In genomic region chr11:83195176-83195531, GRCh38 we compare ENCODE assay signal across 8 cellular contexts. TPM values are rescaled to one million over a fixed set of nuclear protein-coding genes. Genes with fewer than 3 reads are reported as not detected.
DNase-seq lines count a peak whose midpoint lies in the region; ATAC-seq, FAIRE-seq and TF ChIP-seq lines count a peak whose summit lies in the region.

No MANE protein-coding gene starts in this region.

- peaks cover 10% of the 10 kb centered on the region for H3K36me3 Mint-ChIP-seq in activated naive CD4-positive, alpha-beta T cell treated with anti-CD3 and anti-CD28 coated beads, Interleukin-2, amount 10 ng/mL, durations not matched to agents 7 days and 5 days
- H3K36me3 Mint-ChIP-seq in activated T-helper 2 cell treated with anti-CD3 and anti-CD28 coated beads, Interferon-gamma antibody, Interleukin-2, Interleukin-4, amounts not matched to agents 10 μg/mL and 5 μg/mL and 100 μg/mL, durations not matched to agents 14 hours and 24 hours and 36 hours (ENCODE audit: low read depth) = peaks cover 20% of the 10 kb centered on the region

- H3K27ac ChIP-seq in kidney (ENCODE audit: low read depth in 2 of 2, low read length in 2 of 2) (peak overlapping the region; percentile 91 to 98), upper lobe of left lung (peak overlapping the region; percentile 87 to 94 (median 92))

- TF ChIP-seq EP300 in upper lobe of left lung (IDR thresholded peaks at IDR 0.05) = no peak

- H3K4me3 Mint-ChIP-seq in activated naive CD4-positive, alpha-beta T cell treated with anti-CD3 and anti-CD28 coated beads, Interleukin-2, amount 10 ng/mL, durations not matched to agents 7 days and 5 days = peak overlapping the region; percentile 89
- H3K4me3 Mint-ChIP-seq in activated T-helper 2 cell treated with anti-CD3 and anti-CD28 coated beads, Interferon-gamma antibody, Interleukin-2, Interleukin-4, amounts not matched to agents 10 μg/mL and 5 μg/mL and 100 μg/mL, durations not matched to agents 14 hours and 24 hours and 36 hours (ENCODE audit: low read depth) = peak overlapping the region; percentile 99

- no peak for ATAC-seq in upper lobe of left lung (ENCODE audit: low FRiP score in 2 of 2)

- FAIRE-seq in kidney (lab: Jason Lieb, UNC) = no peak

- peak overlapping the region; percentile 92 for H3K27ac Mint-ChIP-seq in activated naive CD4-positive, alpha-beta T cell treated with anti-CD3 and anti-CD28 coated beads, Interleukin-2, amount 10 ng/mL, durations not matched to agents 7 days and 5 days
- peak overlapping the region; percentile 92 for H3K27ac Mint-ChIP-seq in activated T-helper 2 cell treated with anti-CD3 and anti-CD28 coated beads, Interferon-gamma antibody, Interleukin-2, Interleukin-4, amounts not matched to agents 10 μg/mL and 5 μg/mL and 100 μg/mL, durations not matched to agents 14 hours and 24 hours and 36 hours

- no peaks in the 10 kb centered on the region for H3K9me3 Mint-ChIP-seq in activated naive CD4-positive, alpha-beta T cell treated with anti-CD3 and anti-CD28 coated beads, Interleukin-2, amount 10 ng/mL, durations not matched to agents 7 days and 5 days
- H3K9me3 Mint-ChIP-seq in activated T-helper 2 cell treated with anti-CD3 and anti-CD28 coated beads, Interferon-gamma antibody, Interleukin-2, Interleukin-4, amounts not matched to agents 10 μg/mL and 5 μg/mL and 100 μg/mL, durations not matched to agents 14 hours and 24 hours and 36 hours = no peaks in the 10 kb centered on the region

- no peak for DNase-seq in activated naive CD4-positive, alpha-beta T cell treated with anti-CD3 and anti-CD28 coated beads, Interleukin-2, amount 10 ng/mL, durations not matched to agents 7 days and 5 days
- no peak for DNase-seq in activated naive CD4-positive, alpha-beta T cell treated with anti-CD3 and anti-CD28 coated beads, Interleukin-2, amount 50 U/mL, for 16 hours
- no peak for DNase-seq in activated T-helper 2 cell treated with anti-CD3 and anti-CD28 coated beads, Interferon-gamma antibody, Interleukin-2, Interleukin-4, amounts not matched to agents 10 μg/mL and 5 μg/mL and 100 μg/mL, durations not matched to agents 14 hours and 24 hours and 36 hours (ENCODE audit: low spot score)
- DNase-seq in kidney = no peak
- DNase-seq in upper lobe of left lung = no peak
- no peak for DNase-seq in HCEC 1CT
- no peak for DNase-seq in NCI-H1048 (lab: John Stamatoyannopoulos, UW)
- DNase-seq in superior temporal gyrus (ENCODE audit: extremely low spot score) = no peak

- H3K4me1 ChIP-seq in kidney (ENCODE audit: control insufficient read depth in 1 of 2, insufficient read depth in 1 of 2, low read depth in 1 of 2, low read length in 2 of 2) (peaks cover 7 to 14% of the 10 kb centered on the region in 2 donors), upper lobe of left lung (peaks cover 22 to 44% (median 31%) of the 10 kb centered on the region in 4 donors)

- CTCF ChIA-PET in activated naive CD4-positive, alpha-beta T cell treated with anti-CD3 and anti-CD28 coated beads, Interleukin-2, amount 10 ng/mL, durations not matched to agents 7 days and 5 days (lab: Charles Lee) = interaction anchor here (1.0 to 1.7 kb wide), 2 partner anchors 51 to 54 kb away, joined by 4 to 5 read pairs; no protein-coding TSS in a partner anchor

- H3K9me3 ChIP-seq in kidney (ENCODE audit: control insufficient read depth in 1 of 2, low read length in 2 of 2) (no peaks in the 10 kb centered on the region), upper lobe of left lung (no peaks in the 10 kb centered on the region)

- peaks cover 2 to 16% of the 10 kb centered on the region in 2 donors for H3K36me3 ChIP-seq in kidney (ENCODE audit: control insufficient read depth in 1 of 2, insufficient read depth in 2 of 2, low read length in 2 of 2)
- H3K36me3 ChIP-seq in upper lobe of left lung = peaks cover 0 to 28% (median 17%) of the 10 kb centered on the region in 4 donors

- peak overlapping the region; percentile 35 to 100 for H3K9ac ChIP-seq in kidney (ENCODE audit: low read length in 2 of 2)

- no peaks in the 10 kb centered on the region for H3K27me3 ChIP-seq in upper lobe of left lung

- H3K4me3 ChIP-seq in kidney (ENCODE audit: low read length in 2 of 2) (peak overlapping the region; percentile 93 to 99), upper lobe of left lung (peak overlapping the region in 3 of 4 donors; percentile 73 to 80 (median 77))

- intact Hi-C loops in activated T-helper 2 cell treated with anti-CD3 and anti-CD28 coated beads, Interferon-gamma antibody, Interleukin-2, Interleukin-4, amounts not matched to agents 10 μg/mL and 5 μg/mL and 100 μg/mL, durations not matched to agents 14 hours and 24 hours and 36 hours (cut with micrococcal nuclease) = loop anchor here (2.0 kb wide), 1 partner anchor 56 kb away; no protein-coding TSS in a partner anchor
- intact Hi-C loops in kidney (cut with DNase I) = no loop called here

- peaks cover 42% of the 10 kb centered on the region for H3K4me1 Mint-ChIP-seq in activated naive CD4-positive, alpha-beta T cell treated with anti-CD3 and anti-CD28 coated beads, Interleukin-2, amount 10 ng/mL, durations not matched to agents 7 days and 5 days
- H3K4me1 Mint-ChIP-seq in activated T-helper 2 cell treated with anti-CD3 and anti-CD28 coated beads, Interferon-gamma antibody, Interleukin-2, Interleukin-4, amounts not matched to agents 10 μg/mL and 5 μg/mL and 100 μg/mL, durations not matched to agents 14 hours and 24 hours and 36 hours (ENCODE audit: low read depth) = peaks cover 21% of the 10 kb centered on the region

- no peak for TF ChIP-seq CTCF in kidney (IDR thresholded peaks at IDR 0.05; ENCODE audit: borderline replicate concordance, extremely low read depth, insufficient read depth)
- no peak for TF ChIP-seq CTCF in upper lobe of left lung (IDR thresholded peaks at IDR 0.05)

- no peak for TF ChIP-seq POLR2A in upper lobe of left lung (IDR thresholded peaks at IDR 0.05)

- WGBS in upper lobe of left lung, 2 donors = 55 to 60% methylated on average over 6 of the region's 6 CpGs

- H3K27me3 Mint-ChIP-seq in activated naive CD4-positive, alpha-beta T cell treated with anti-CD3 and anti-CD28 coated beads, Interleukin-2, amount 10 ng/mL, durations not matched to agents 7 days and 5 days = no peaks in the 10 kb centered on the region
- no peaks in the 10 kb centered on the region for H3K27me3 Mint-ChIP-seq in activated T-helper 2 cell treated with anti-CD3 and anti-CD28 coated beads, Interferon-gamma antibody, Interleukin-2, Interleukin-4, amounts not matched to agents 10 μg/mL and 5 μg/mL and 100 μg/mL, durations not matched to agents 14 hours and 24 hours and 36 hours (ENCODE audit: low read depth)

RNA-seq across cellular contexts. Expression of gene ANKRD42, which starts 1.6 kb away (rescaled TPM):
- 3.7 TPM in 2 replicates for total RNA-seq in activated T-helper 2 cell treated with anti-CD3 and anti-CD28 coated beads, Interferon-gamma antibody, Interleukin-2, Interleukin-4, amounts not matched to agents 10 μg/mL and 5 μg/mL and 100 μg/mL, durations not matched to agents 14 hours and 24 hours and 36 hours
- 22.5 TPM for total RNA-seq in kidney
- 12.1 TPM for polyA plus RNA-seq in kidney (ENCODE audit: insufficient read depth, low read depth, low replicate concordance)
- total RNA-seq in upper lobe of left lung = 10 to 100 TPM; 11.1 to 30.4 (median 15.4) TPM

RNA-seq across cellular contexts. Expression of gene PCF11, which starts 38.2 kb away (rescaled TPM):
- 62.9 and 63.0 TPM in 2 replicates for total RNA-seq in activated T-helper 2 cell treated with anti-CD3 and anti-CD28 coated beads, Interferon-gamma antibody, Interleukin-2, Interleukin-4, amounts not matched to agents 10 μg/mL and 5 μg/mL and 100 μg/mL, durations not matched to agents 14 hours and 24 hours and 36 hours
- 61.2 TPM for total RNA-seq in kidney
- 19.3 TPM for polyA plus RNA-seq in kidney (ENCODE audit: insufficient read depth, low read depth, low replicate concordance)
- total RNA-seq in upper lobe of left lung = 100 to 1,000 TPM in 2 of 6 donors, 10 to 100 TPM in 4; 51.2 to 117 (median 58.5) TPM
